ENCODE assay signal across 16 cellular contexts in genomic region chr5:2297991-2298390, GRCh38.
DNase-seq lines count a peak whose midpoint lies in the region; ATAC-seq and TF ChIP-seq lines count a peak whose summit lies in the region.
"Had no signal": no experiment of that assay in that cellular context is flagged by ENCODE, and none has a peak within 500 bp of the region (broad histone marks: within the 10 kb centered on the region; RNA-seq: fewer than 3 reads in every experiment).

No MANE protein-coding gene starts in this region.

- no peak overlapping the region for H2BK120ac ChIP-seq in neuronal stem cell (ENCODE audit: low read depth, low read length)

- H3K79me1 ChIP-seq in neuronal stem cell (ENCODE audit: low read depth, low read length), result no peaks in the 10 kb centered on the region

- H2BK5ac ChIP-seq in neuronal stem cell (ENCODE audit: low read length), result no peak overlapping the region

- no peaks in the 10 kb centered on the region for H3K9me3 Mint-ChIP-seq in endodermal cell

- TF ChIP-seq CTCF in coronary artery (IDR thresholded peaks at IDR 0.05) (no peak), endodermal cell (conservative IDR thresholded peaks at IDR 0.05) (no peak)

- H3K9me3 ChIP-seq in endodermal cell (ENCODE audit: control insufficient read depth, low read length) (no peaks in the 10 kb centered on the region), neuronal stem cell (replicated peaks in 1 of 2; ENCODE audit: control insufficient read depth in 2 of 2, insufficient read depth in 1 of 2, low read depth in 1 of 2, low read length in 2 of 2) (peaks cover 0 to 13% of the 10 kb centered on the region in 2 donors)

- H3K27ac ChIP-seq in coronary artery (no peak overlapping the region), endodermal cell (ENCODE audit: low read depth, low read length) (no peak overlapping the region), neuronal stem cell (replicated peaks; ENCODE audit: low read length) (no peak overlapping the region)

- H2AFZ ChIP-seq in neuronal stem cell (ENCODE audit: low read length), result no peak overlapping the region

- H3K4me1 ChIP-seq in endodermal cell (ENCODE audit: control insufficient read depth, insufficient read depth, low read length) (no peaks in the 10 kb centered on the region), neuronal stem cell (ENCODE audit: control insufficient read depth in 2 of 2, insufficient read depth in 1 of 2, low read depth in 1 of 2, low read length in 2 of 2) (peaks cover 14 to 15% of the 10 kb centered on the region in 2 donors)

- H3K27me3 ChIP-seq in endodermal cell (ENCODE audit: control insufficient read depth, insufficient read depth, low read length, poor library complexity, severe bottlenecking) (no peaks in the 10 kb centered on the region), neuronal stem cell (ENCODE audit: control insufficient read depth in 3 of 3, insufficient read depth in 3 of 3, low read depth in 1 of 3, low read length in 3 of 3) (no peaks in the 10 kb centered on the region)

- no peak overlapping the region for H3K27ac Mint-ChIP-seq in endodermal cell
- H3K27ac Mint-ChIP-seq: CD4-positive, alpha-beta memory T cell had no signal

- no peak overlapping the region for H4K8ac ChIP-seq in neuronal stem cell (ENCODE audit: low read depth, low read length)

- H3K9ac ChIP-seq in endodermal cell (ENCODE audit: extremely low read depth, low read length, poor library complexity, severe bottlenecking) (no peak overlapping the region), neuronal stem cell (ENCODE audit: low read depth, low read length, poor library complexity) (no peak overlapping the region)

- DNase-seq in coronary artery (ENCODE audit: low spot score) (peak; percentile 35), endodermal cell (peak; percentile 12), neuronal stem cell (ENCODE audit: low spot score) (no peak), foreskin melanocyte (no peak), NCI-H1694 treated with DMSO at 0.1 percent for 48 hours (lab: John Stamatoyannopoulos, UW) (no peak)
- DNase-seq: C1 segment of cervical spinal cord; Calu3; CD4-positive, alpha-beta memory T cell; COR-L47; DMS53; DMS79 treated with DMSO at 0.1 percent for 48 hours; GF-D8; GOT3; H7 had no signal

- peaks cover 4% of the 10 kb centered on the region for H3K4me1 Mint-ChIP-seq in endodermal cell
- H3K4me1 Mint-ChIP-seq: CD4-positive, alpha-beta memory T cell had no signal

- 94 to 100% methylated on average over 2 to 13 of the region's 13 CpGs for WGBS in endodermal cell (ENCODE audit: insufficient coverage in 1 of 2, insufficient read length in 1 of 2), 2 experiments
- no CpG with 5 or more reads among the region's 13 CpGs for WGBS in neuronal stem cell (ENCODE audit: extremely low coverage in 2 of 2, insufficient read length in 2 of 2, insufficient replicate concordance in 1 of 2), 2 donors

- H4K91ac ChIP-seq in neuronal stem cell (ENCODE audit: low read depth, low read length, poor library complexity), result no peak overlapping the region

- peak overlapping the region; percentile 73 for H2BK12ac ChIP-seq in neuronal stem cell (ENCODE audit: low read length)

- H3K18ac ChIP-seq in neuronal stem cell (ENCODE audit: low read length), result peak overlapping the region; percentile 86

- peak overlapping the region; percentile 44 for H3K23ac ChIP-seq in neuronal stem cell (ENCODE audit: low read depth, low read length, poor library complexity)

- H3K36me3 ChIP-seq in endodermal cell (ENCODE audit: control insufficient read depth, insufficient read depth, low read length) (no peaks in the 10 kb centered on the region), neuronal stem cell (replicated peaks in 1 of 2; ENCODE audit: control insufficient read depth in 2 of 2, insufficient read depth in 2 of 2, low read length in 2 of 2) (no peaks in the 10 kb centered on the region)

- H3K27me3 Mint-ChIP-seq in endodermal cell (ENCODE audit: insufficient read depth), result peaks cover 3% of the 10 kb centered on the region

- no peak overlapping the region for H3K4ac ChIP-seq in neuronal stem cell (ENCODE audit: low read length)

- no peak overlapping the region for H3K4me2 ChIP-seq in neuronal stem cell (ENCODE audit: insufficient read depth, low read length, poor library complexity, severe bottlenecking)

- no peak for ATAC-seq in HG02642 (IDR thresholded peaks at IDR 0.05; ENCODE audit: poor library complexity, unreplicated experiment)
- ATAC-seq: HCT116 had no signal

- no peak overlapping the region for H3K14ac ChIP-seq in neuronal stem cell (ENCODE audit: low read length)

- peak overlapping the region; percentile 40 for H2AK5ac ChIP-seq in neuronal stem cell (ENCODE audit: low read depth, low read length)

- H3K4me3 ChIP-seq in coronary artery (no peak overlapping the region), endodermal cell (ENCODE audit: low read length) (no peak overlapping the region), neuronal stem cell (ENCODE audit: low read length in 2 of 2) (no peak overlapping the region)

- H2BK15ac ChIP-seq in neuronal stem cell (ENCODE audit: low read length), result peak overlapping the region; percentile 56

- no peak overlapping the region for H3K4me3 Mint-ChIP-seq in endodermal cell
- H3K4me3 Mint-ChIP-seq: CD4-positive, alpha-beta memory T cell had no signal

- H3K36me3 Mint-ChIP-seq in endodermal cell (ENCODE audit: low read depth), result no peaks in the 10 kb centered on the region
- H3K36me3 Mint-ChIP-seq: CD4-positive, alpha-beta memory T cell had no signal

Comparison
In these comparisons a context has a peak if more than half of its experiments do, and no peak if none do; other contexts are left out.
1. DNase-seq: peak in coronary artery (single experiment) and endodermal cell (single experiment); none in neuronal stem cell (single experiment), foreskin melanocyte (single experiment) and NCI-H1694 treated with DMSO at 0.1 percent for 48 hours (single experiment).